ENCODE assay signal across 2 cellular contexts in the genomic region with DNA sequence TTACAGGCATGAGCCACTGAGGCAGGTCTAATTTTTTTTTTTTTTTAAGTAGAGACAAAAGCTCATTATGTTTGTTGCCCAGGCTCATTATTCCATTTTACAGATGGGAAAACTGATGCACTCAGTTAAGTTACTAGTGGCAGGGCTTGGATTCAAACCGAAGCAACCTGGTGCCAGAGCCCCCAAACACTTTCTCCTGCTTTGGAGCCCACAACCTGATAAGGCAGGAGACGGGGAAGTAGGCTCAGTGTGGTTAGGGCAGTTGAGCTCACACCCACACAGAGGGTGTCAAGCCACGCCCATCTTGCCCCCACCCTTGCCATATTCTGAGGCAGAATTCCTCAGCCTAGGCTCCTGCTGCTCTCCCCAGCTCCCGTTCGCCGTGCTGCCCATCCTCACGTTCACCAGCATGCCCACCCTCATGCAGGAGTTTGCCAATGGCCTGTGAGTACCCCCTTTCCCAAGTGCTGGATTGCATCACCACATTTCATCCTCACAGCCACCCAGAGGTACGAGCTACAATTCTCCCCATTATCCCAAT.
TF ChIP-seq lines count a peak whose summit lies in the region.

No MANE protein-coding gene starts in this region.

TF ChIP-seq in SK-N-SH, 30 proteins besides CTCF, POLR2A, EP300 and RAD21 (continued from another document):
- TF ChIP-seq, protein P1, sequence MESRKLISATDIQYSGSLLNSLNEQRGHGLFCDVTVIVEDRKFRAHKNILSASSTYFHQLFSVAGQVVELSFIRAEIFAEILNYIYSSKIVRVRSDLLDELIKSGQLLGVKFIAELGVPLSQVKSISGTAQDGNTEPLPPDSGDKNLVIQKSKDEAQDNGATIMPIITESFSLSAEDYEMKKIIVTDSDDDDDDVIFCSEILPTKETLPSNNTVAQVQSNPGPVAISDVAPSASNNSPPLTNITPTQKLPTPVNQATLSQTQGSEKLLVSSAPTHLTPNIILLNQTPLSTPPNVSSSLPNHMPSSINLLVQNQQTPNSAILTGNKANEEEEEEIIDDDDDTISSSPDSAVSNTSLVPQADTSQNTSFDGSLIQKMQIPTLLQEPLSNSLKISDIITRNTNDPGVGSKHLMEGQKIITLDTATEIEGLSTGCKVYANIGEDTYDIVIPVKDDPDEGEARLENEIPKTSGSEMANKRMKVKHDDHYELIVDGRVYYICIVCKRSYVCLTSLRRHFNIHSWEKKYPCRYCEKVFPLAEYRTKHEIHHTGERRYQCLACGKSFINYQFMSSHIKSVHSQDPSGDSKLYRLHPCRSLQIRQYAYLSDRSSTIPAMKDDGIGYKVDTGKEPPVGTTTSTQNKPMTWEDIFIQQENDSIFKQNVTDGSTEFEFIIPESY (IDR thresholded peaks at IDR 0.05; ENCODE audit: borderline replicate concordance, low read depth) = no peak
- TF ChIP-seq MEF2A (IDR thresholded peaks at IDR 0.05; ENCODE audit: borderline replicate concordance, low read depth) = no peak
- no peak for TF ChIP-seq MXI1 (IDR thresholded peaks at IDR 0.05; ENCODE audit: low read depth, low read length)
- TF ChIP-seq FOXM1 (IDR thresholded peaks at IDR 0.05; ENCODE audit: low read depth) = no peak
- no peak for TF ChIP-seq PBX3 (IDR thresholded peaks at IDR 0.05)
- TF ChIP-seq JUND (IDR thresholded peaks at IDR 0.05) = no peak
- TF ChIP-seq, protein P2, sequence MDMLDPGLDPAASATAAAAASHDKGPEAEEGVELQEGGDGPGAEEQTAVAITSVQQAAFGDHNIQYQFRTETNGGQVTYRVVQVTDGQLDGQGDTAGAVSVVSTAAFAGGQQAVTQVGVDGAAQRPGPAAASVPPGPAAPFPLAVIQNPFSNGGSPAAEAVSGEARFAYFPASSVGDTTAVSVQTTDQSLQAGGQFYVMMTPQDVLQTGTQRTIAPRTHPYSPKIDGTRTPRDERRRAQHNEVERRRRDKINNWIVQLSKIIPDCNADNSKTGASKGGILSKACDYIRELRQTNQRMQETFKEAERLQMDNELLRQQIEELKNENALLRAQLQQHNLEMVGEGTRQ (IDR thresholded peaks at IDR 0.05; ENCODE audit: borderline replicate concordance, low read depth, low read length) = no peak
- TF ChIP-seq ELF1 (IDR thresholded peaks at IDR 0.05) = no peak
- TF ChIP-seq, protein P3, sequence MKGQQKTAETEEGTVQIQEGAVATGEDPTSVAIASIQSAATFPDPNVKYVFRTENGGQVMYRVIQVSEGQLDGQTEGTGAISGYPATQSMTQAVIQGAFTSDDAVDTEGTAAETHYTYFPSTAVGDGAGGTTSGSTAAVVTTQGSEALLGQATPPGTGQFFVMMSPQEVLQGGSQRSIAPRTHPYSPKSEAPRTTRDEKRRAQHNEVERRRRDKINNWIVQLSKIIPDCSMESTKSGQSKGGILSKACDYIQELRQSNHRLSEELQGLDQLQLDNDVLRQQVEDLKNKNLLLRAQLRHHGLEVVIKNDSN (IDR thresholded peaks at IDR 0.05; ENCODE audit: borderline replicate concordance, low read depth) = no peak
- no peak for TF ChIP-seq TEAD4 (IDR thresholded peaks at IDR 0.05; ENCODE audit: borderline replicate concordance, insufficient read depth)
- no peak for TF ChIP-seq GATA2 (CRISPR knock-in tag; IDR thresholded peaks at IDR 0.05)

TF ChIP-seq in SK-N-SH treated with all-trans-retinoic acid at 6 μM for 48 hours, 23 proteins besides CTCF, POLR2A, EP300 and RAD21 (continued from another document):
- TF ChIP-seq CSRNP3 (CRISPR knock-in tag; IDR thresholded peaks at IDR 0.05) (no peak), ZNF70 (CRISPR knock-in tag; IDR thresholded peaks at IDR 0.05) (no peak), ZFP30 (CRISPR knock-in tag; IDR thresholded peaks at IDR 0.05) (no peak), OSR1 (CRISPR knock-in tag; IDR thresholded peaks at IDR 0.05) (no peak), ZNF565 (CRISPR knock-in tag; conservative IDR thresholded peaks at IDR 0.05; ENCODE audit: low read depth) (no peak), ZFP3 (CRISPR knock-in tag; IDR thresholded peaks at IDR 0.05) (no peak), ZNF8 (CRISPR knock-in tag; IDR thresholded peaks at IDR 0.05) (no peak), POU6F1 (CRISPR knock-in tag; IDR thresholded peaks at IDR 0.05; ENCODE audit: borderline replicate concordance, low read depth) (no peak), TCF4 (CRISPR knock-in tag; IDR thresholded peaks at IDR 0.05; ENCODE audit: borderline replicate concordance) (no peak), ISL1 (CRISPR knock-in tag; IDR thresholded peaks at IDR 0.05) (no peak), ESRRG (CRISPR knock-in tag; IDR thresholded peaks at IDR 0.05) (no peak), BACH2 (CRISPR knock-in tag; IDR thresholded peaks at IDR 0.05; ENCODE audit: borderline replicate concordance) (no peak), TOX (CRISPR knock-in tag; IDR thresholded peaks at IDR 0.05; ENCODE audit: borderline replicate concordance) (no peak), PPARA (CRISPR knock-in tag; IDR thresholded peaks at IDR 0.05; ENCODE audit: borderline replicate concordance) (no peak), SNAI2 (CRISPR knock-in tag; IDR thresholded peaks at IDR 0.05) (no peak)
- TF ChIP-seq, protein P4, sequence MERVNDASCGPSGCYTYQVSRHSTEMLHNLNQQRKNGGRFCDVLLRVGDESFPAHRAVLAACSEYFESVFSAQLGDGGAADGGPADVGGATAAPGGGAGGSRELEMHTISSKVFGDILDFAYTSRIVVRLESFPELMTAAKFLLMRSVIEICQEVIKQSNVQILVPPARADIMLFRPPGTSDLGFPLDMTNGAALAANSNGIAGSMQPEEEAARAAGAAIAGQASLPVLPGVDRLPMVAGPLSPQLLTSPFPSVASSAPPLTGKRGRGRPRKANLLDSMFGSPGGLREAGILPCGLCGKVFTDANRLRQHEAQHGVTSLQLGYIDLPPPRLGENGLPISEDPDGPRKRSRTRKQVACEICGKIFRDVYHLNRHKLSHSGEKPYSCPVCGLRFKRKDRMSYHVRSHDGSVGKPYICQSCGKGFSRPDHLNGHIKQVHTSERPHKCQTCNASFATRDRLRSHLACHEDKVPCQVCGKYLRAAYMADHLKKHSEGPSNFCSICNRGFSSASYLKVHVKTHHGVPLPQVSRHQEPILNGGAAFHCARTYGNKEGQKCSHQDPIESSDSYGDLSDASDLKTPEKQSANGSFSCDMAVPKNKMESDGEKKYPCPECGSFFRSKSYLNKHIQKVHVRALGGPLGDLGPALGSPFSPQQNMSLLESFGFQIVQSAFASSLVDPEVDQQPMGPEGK (CRISPR knock-in tag; IDR thresholded peaks at IDR 0.05; ENCODE audit: borderline replicate concordance) = no peak
- TF ChIP-seq, protein P5, sequence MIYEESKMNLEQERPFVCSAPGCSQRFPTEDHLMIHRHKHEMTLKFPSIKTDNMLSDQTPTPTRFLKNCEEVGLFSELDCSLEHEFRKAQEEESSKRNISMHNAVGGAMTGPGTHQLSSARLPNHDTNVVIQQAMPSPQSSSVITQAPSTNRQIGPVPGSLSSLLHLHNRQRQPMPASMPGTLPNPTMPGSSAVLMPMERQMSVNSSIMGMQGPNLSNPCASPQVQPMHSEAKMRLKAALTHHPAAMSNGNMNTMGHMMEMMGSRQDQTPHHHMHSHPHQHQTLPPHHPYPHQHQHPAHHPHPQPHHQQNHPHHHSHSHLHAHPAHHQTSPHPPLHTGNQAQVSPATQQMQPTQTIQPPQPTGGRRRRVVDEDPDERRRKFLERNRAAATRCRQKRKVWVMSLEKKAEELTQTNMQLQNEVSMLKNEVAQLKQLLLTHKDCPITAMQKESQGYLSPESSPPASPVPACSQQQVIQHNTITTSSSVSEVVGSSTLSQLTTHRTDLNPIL (CRISPR knock-in tag; IDR thresholded peaks at IDR 0.05; ENCODE audit: low read depth) = no peak
- TF ChIP-seq, protein P6, sequence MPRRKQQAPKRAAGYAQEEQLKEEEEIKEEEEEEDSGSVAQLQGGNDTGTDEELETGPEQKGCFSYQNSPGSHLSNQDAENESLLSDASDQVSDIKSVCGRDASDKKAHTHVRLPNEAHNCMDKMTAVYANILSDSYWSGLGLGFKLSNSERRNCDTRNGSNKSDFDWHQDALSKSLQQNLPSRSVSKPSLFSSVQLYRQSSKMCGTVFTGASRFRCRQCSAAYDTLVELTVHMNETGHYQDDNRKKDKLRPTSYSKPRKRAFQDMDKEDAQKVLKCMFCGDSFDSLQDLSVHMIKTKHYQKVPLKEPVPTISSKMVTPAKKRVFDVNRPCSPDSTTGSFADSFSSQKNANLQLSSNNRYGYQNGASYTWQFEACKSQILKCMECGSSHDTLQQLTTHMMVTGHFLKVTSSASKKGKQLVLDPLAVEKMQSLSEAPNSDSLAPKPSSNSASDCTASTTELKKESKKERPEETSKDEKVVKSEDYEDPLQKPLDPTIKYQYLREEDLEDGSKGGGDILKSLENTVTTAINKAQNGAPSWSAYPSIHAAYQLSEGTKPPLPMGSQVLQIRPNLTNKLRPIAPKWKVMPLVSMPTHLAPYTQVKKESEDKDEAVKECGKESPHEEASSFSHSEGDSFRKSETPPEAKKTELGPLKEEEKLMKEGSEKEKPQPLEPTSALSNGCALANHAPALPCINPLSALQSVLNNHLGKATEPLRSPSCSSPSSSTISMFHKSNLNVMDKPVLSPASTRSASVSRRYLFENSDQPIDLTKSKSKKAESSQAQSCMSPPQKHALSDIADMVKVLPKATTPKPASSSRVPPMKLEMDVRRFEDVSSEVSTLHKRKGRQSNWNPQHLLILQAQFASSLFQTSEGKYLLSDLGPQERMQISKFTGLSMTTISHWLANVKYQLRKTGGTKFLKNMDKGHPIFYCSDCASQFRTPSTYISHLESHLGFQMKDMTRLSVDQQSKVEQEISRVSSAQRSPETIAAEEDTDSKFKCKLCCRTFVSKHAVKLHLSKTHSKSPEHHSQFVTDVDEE (CRISPR knock-in tag; IDR thresholded peaks at IDR 0.05) = no peak
